8 cellular contexts compared by ENCODE assay signal in the genomic region with DNA sequence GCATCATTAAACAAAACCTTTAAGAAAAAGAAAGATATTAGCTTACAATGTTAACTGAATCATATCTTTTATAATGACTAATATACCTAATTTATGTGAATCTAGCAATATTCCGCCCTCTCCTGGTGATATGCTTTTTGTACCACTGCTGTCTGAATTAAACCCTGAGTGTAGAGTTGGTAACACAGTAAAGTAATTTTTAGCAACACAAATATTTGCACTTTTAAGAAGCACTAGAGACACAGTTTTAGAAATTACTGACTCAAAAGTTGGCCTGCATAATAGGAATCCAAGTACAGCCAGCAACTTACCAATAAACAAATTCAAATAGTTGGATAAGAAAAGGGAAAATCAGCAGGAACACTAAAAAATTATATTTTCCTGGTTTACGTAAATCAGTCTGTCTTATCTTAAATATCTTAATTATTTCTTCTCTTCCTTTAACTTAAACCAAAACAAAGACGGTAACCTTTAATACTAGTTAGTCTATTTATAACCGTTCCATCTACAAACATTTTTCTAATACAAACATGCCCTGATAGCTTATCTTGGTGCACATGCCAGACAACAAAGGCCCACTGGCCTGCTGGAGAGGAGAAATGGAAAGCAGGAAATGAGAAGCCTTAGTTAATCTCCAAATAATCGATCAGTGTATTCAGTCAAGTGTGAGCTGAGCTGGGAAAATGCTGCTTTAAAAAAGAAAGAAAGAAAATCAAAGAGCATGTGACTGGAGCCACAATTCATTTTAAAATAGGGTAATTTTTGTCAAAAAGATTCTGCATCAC.
A peak's percentile ranks its signal among the peaks of the same experiment; 100 is the strongest.
DNase-seq lines count a peak whose midpoint lies in the region; ATAC-seq and TF ChIP-seq lines count a peak whose summit lies in the region.

No MANE protein-coding gene starts in this region.

- DNase-seq in GM12864 (ENCODE audit: low read depth) (no peak), RKO (ENCODE audit: low spot score) (peak; percentile 29), foreskin keratinocyte (peak in 1 of 2 donors; percentile 22), gastrocnemius medialis (no peak), NCI-H526 treated with DMSO at 0.1 percent for 48 hours (lab: John Stamatoyannopoulos, UW) (no peak)
- no peak for DNase-seq in activated CD4-positive, alpha-beta memory T cell treated with anti-CD3 and anti-CD28 coated beads, Interleukin-2, amount 10 ng/mL, durations not matched to agents 7 days and 5 days
- no peak for DNase-seq in effector CD4-positive, alpha-beta T cell

- H3K4me1 ChIP-seq in foreskin keratinocyte (no peaks in the 10 kb centered on the region), gastrocnemius medialis (peaks cover 10 to 15% of the 10 kb centered on the region in 2 donors)

- H3K36me3 Mint-ChIP-seq in activated CD4-positive, alpha-beta memory T cell treated with anti-CD3 and anti-CD28 coated beads, Interleukin-2, amount 10 ng/mL, durations not matched to agents 7 days and 5 days (ENCODE audit: low read depth): peaks cover 2% of the 10 kb centered on the region

- CTCF ChIA-PET in activated CD4-positive, alpha-beta memory T cell treated with anti-CD3 and anti-CD28 coated beads, Interleukin-2, amount 10 ng/mL, durations not matched to agents 7 days and 5 days (lab: Charles Lee): interaction anchor here (0.6 to 3.6 kb wide), 7 partner anchors 10 to 277 kb away, joined by 3 to 23 read pairs (median 3); no protein-coding TSS in a partner anchor

- in situ Hi-C loops in gastrocnemius medialis (cut with MboI; ENCODE audit: low sequenced_read_pairs in 4 of 4): loop anchor here in 1 of 4 donors (25.0 kb wide), 1 partner anchor 91 kb away; no protein-coding TSS in a partner anchor

- TF ChIP-seq CTCF in GM12864 (IDR thresholded peaks at IDR 0.05; ENCODE audit: low read depth, low read length, missing control alignments) (peak; percentile 11), foreskin keratinocyte (conservative IDR thresholded peaks at IDR 0.05) (peak; percentile 71), gastrocnemius medialis (IDR thresholded peaks at IDR 0.05 in 4 of 5, conservative IDR thresholded peaks at IDR 0.05 in 1 of 5) (peak in 2 of 5 experiments; percentile 28 to 37)

- intact Hi-C loops in gastrocnemius medialis (cut with DNase I; ENCODE audit: low total_unique reads): no loop called here

- ATAC-seq in foreskin keratinocyte (no peak), gastrocnemius medialis (no peak), HG03520 (IDR thresholded peaks at IDR 0.05; ENCODE audit: unreplicated experiment) (no peak)

- no peak overlapping the region for H3K4me3 Mint-ChIP-seq in activated CD4-positive, alpha-beta memory T cell treated with anti-CD3 and anti-CD28 coated beads, Interleukin-2, amount 10 ng/mL, durations not matched to agents 7 days and 5 days

- H3K4me1 Mint-ChIP-seq in activated CD4-positive, alpha-beta memory T cell treated with anti-CD3 and anti-CD28 coated beads, Interleukin-2, amount 10 ng/mL, durations not matched to agents 7 days and 5 days: peaks cover 10% of the 10 kb centered on the region

- no peak for TF ChIP-seq POLR2A in gastrocnemius medialis (IDR thresholded peaks at IDR 0.05)

- H3K27ac ChIP-seq in foreskin keratinocyte: no peak overlapping the region
- peak overlapping the region; percentile 5 to 52 (median 18) for H3K27ac ChIP-seq in gastrocnemius medialis

- POLR2A ChIA-PET in activated CD4-positive, alpha-beta memory T cell treated with anti-CD3 and anti-CD28 coated beads, Interleukin-2, amount 10 ng/mL, durations not matched to agents 7 days and 5 days (lab: Charles Lee): no interaction called here

- H3K27me3 Mint-ChIP-seq in activated CD4-positive, alpha-beta memory T cell treated with anti-CD3 and anti-CD28 coated beads, Interleukin-2, amount 10 ng/mL, durations not matched to agents 7 days and 5 days: no peaks in the 10 kb centered on the region

- H3K27ac Mint-ChIP-seq in activated CD4-positive, alpha-beta memory T cell treated with anti-CD3 and anti-CD28 coated beads, Interleukin-2, amount 10 ng/mL, durations not matched to agents 7 days and 5 days: no peak overlapping the region

- H3K4me3 ChIP-seq in GM12864 (ENCODE audit: low read depth, low read length) (no peak overlapping the region), gastrocnemius medialis (no peak overlapping the region)

- H3K36me3 ChIP-seq in gastrocnemius medialis: no peaks in the 10 kb centered on the region

- no peaks in the 10 kb centered on the region for H3K9me3 ChIP-seq in gastrocnemius medialis

- no peaks in the 10 kb centered on the region for H3K9me3 Mint-ChIP-seq in activated CD4-positive, alpha-beta memory T cell treated with anti-CD3 and anti-CD28 coated beads, Interleukin-2, amount 10 ng/mL, durations not matched to agents 7 days and 5 days

- no peaks in the 10 kb centered on the region for H3K27me3 ChIP-seq in foreskin keratinocyte
- no peaks in the 10 kb centered on the region for H3K27me3 ChIP-seq in gastrocnemius medialis
